Comparison of ENCODE assay signal across 8 cellular contexts in the genomic region with DNA sequence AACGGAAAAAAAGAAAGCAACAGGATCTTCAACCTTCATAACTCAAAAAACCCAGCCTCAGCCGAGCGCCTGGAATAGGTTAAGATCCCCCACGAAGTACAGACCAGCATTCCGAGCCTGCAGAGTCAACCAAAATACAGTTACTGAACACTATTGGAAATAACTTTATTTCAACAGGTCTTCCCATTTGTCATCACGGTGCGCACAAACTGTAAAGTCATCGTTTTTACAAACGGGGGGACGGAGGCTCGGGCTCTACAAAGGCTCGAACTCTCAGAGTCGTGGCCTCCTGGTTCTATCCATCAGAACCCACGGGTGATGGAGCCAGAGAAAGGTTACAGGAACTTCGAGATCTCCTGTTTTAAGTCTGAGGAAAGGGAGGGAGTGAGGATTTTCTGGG. TPM values are rescaled to one million over a fixed set of nuclear protein-coding genes. Genes with fewer than 3 reads are reported as not detected.
DNase-seq lines count a peak whose midpoint lies in the region; ATAC-seq, FAIRE-seq and TF ChIP-seq lines count a peak whose summit lies in the region.

No MANE protein-coding gene starts in this region.

- H3K4me3 Mint-ChIP-seq in activated B cell treated with CpG ODN at 0.5 μM for 24 hours, result peak overlapping the region; percentile 98

- CTCF ChIA-PET in activated B cell treated with CpG ODN at 0.5 μM for 24 hours (lab: Charles Lee), result interaction anchor here (0.9 to 2.0 kb wide), 2 partner anchors 20 to 117 kb away, joined by 3 to 7 read pairs; partner anchors contain the start of gene INPP5K

- H3K4me1 ChIP-seq in heart right ventricle (peaks cover 5 to 55% (median 52%) of the 10 kb centered on the region in 9 donors), pancreas (peaks cover 8 to 28% (median 10%) of the 10 kb centered on the region in 3 donors)

- no peaks in the 10 kb centered on the region for H3K9me3 Mint-ChIP-seq in activated B cell treated with CpG ODN at 0.5 μM for 24 hours

- H3K27me3 ChIP-seq in heart right ventricle (no peaks in the 10 kb centered on the region), pancreas (no peaks in the 10 kb centered on the region)

- peak overlapping the region; percentile 98 for H3K27ac Mint-ChIP-seq in activated B cell treated with CpG ODN at 0.5 μM for 24 hours

- DNase-seq in heart right ventricle (no peak), Right ventricle myocardium superior (no peak), activated B cell treated with CpG ODN at 0.5 μM for 24 hours (no peak), fibroblast of mammary gland (ENCODE audit: low read depth) (peak; percentile 42), pancreas (peak in 1 of 6 donors; percentile 23), NCI-H524 treated with DMSO at 0.1 percent for 48 hours (lab: John Stamatoyannopoulos, UW) (no peak), AG08395 (ENCODE audit: low spot score) (no peak)

- POLR2A ChIA-PET in activated B cell treated with CpG ODN at 0.5 μM for 24 hours (lab: Charles Lee), result interaction anchor here (0.5 to 1.9 kb wide), 15 partner anchors 9 to 1605 kb away, joined by 3 to 33 read pairs (median 8); partner anchors contain the start of genes CRK, INPP5K and SLC43A2

- no peak for FAIRE-seq in pancreas (lab: Jason Lieb, UNC)

- ATAC-seq in heart right ventricle (peak in 2 of 8 donors; percentile 2 to 6), Right ventricle myocardium superior (ENCODE audit: poor library complexity) (no peak), activated B cell treated with CpG ODN at 0.5 μM for 24 hours (ENCODE audit: low read depth) (no peak), pancreas (peak in 2 of 4 donors; percentile 3 to 5), HG02938 (IDR thresholded peaks at IDR 0.05; ENCODE audit: unreplicated experiment) (no peak)

- H3K4me3 ChIP-seq in heart right ventricle (peak overlapping the region; percentile 67 to 94 (median 80)), fibroblast of mammary gland (ENCODE audit: control insufficient read depth, low read depth, low read length) (peak overlapping the region; percentile 99), pancreas (peak overlapping the region; percentile 54 to 83 (median 78))

- intact Hi-C loops in heart right ventricle (cut with DNase I), result loop anchor here in 4 of 10 donors (5.0 to 10.0 kb wide), 3 partner anchors 37 to 58 kb away; partner anchors contain the start of gene CRK (in 2 of the 4)
- intact Hi-C loops in Right ventricle myocardium superior (cut with DNase I), result no loop called here
- intact Hi-C loops in activated B cell treated with CpG ODN at 0.5 μM for 24 hours (cut with micrococcal nuclease), result loop anchor here (1.0 to 5.0 kb wide), 4 partner anchors 37 to 229 kb away; partner anchors contain the start of genes INPP5K and SLC43A2
- intact Hi-C loops in pancreas (cut with DNase I), result no loop called here

- H3K27me3 Mint-ChIP-seq in activated B cell treated with CpG ODN at 0.5 μM for 24 hours, result no peaks in the 10 kb centered on the region

- WGBS in heart right ventricle, 2 donors, result 1% methylated on average over 15 of the region's 15 CpGs
- WGBS in pancreas, 2 donors, result 0% methylated on average over 15 of the region's 15 CpGs

- no peaks in the 10 kb centered on the region for H3K9me3 ChIP-seq in heart right ventricle
- no peaks in the 10 kb centered on the region for H3K9me3 ChIP-seq in pancreas

- peak overlapping the region; percentile 90 to 97 (median 96) for H3K27ac ChIP-seq in heart right ventricle
- peak overlapping the region; percentile 73 to 99 (median 90) for H3K27ac ChIP-seq in pancreas

- TF ChIP-seq CTCF in heart right ventricle (IDR thresholded peaks at IDR 0.05), result no peak
- TF ChIP-seq CTCF in activated B cell treated with CpG ODN at 0.5 μM for 24 hours (IDR thresholded peaks at IDR 0.05), result no peak
- no peak for TF ChIP-seq CTCF in fibroblast of mammary gland (conservative IDR thresholded peaks at IDR 0.05; ENCODE audit: control insufficient read depth, insufficient read depth, low read depth, low read length)
- no peak for TF ChIP-seq CTCF in pancreas (IDR thresholded peaks at IDR 0.05)

- H3K36me3 Mint-ChIP-seq in activated B cell treated with CpG ODN at 0.5 μM for 24 hours (ENCODE audit: low read depth), result peaks cover 32% of the 10 kb centered on the region

- peaks cover 53% of the 10 kb centered on the region for H3K4me1 Mint-ChIP-seq in activated B cell treated with CpG ODN at 0.5 μM for 24 hours

- peaks cover 0 to 18% (median 0%) of the 10 kb centered on the region in 9 donors for H3K36me3 ChIP-seq in heart right ventricle
- H3K36me3 ChIP-seq in pancreas, result no peaks in the 10 kb centered on the region

RNA-seq across cellular contexts. Expression of gene YWHAE, which starts 1.1 kb away (rescaled TPM):
- total RNA-seq in heart right ventricle (100 to 1,000 TPM; 600 to 791 (median 620) TPM), Right ventricle myocardium superior (613 TPM), activated B cell treated with CpG ODN at 0.5 μM for 24 hours (253 and 263 TPM in 2 replicates), pancreas (100 to 1,000 TPM; 138 to 236 (median 192) TPM)
- polyA plus RNA-seq in heart right ventricle (100 to 1,000 TPM; 478 to 505 TPM), pancreas (100 to 1,000 TPM; 131 to 196 TPM)

RNA-seq across cellular contexts. Expression of gene CRK, which starts 57.1 kb away (rescaled TPM):
- total RNA-seq in heart right ventricle (10 to 100 TPM; 30.4 to 47.5 (median 37.9) TPM), Right ventricle myocardium superior (36.0 TPM), activated B cell treated with CpG ODN at 0.5 μM for 24 hours (22.5 and 29.1 TPM in 2 replicates), pancreas (10 to 100 TPM; 18.1 to 30.8 (median 20.5) TPM)
- polyA plus RNA-seq in heart right ventricle (10 to 100 TPM; 22.2 to 29.4 TPM), pancreas (10 to 100 TPM in 1 of 2 donors, 1 to 10 TPM in 1; 9.8 to 15.3 TPM)
